Comparison of ENCODE assay signal across 1 cellular context in the genomic region with DNA sequence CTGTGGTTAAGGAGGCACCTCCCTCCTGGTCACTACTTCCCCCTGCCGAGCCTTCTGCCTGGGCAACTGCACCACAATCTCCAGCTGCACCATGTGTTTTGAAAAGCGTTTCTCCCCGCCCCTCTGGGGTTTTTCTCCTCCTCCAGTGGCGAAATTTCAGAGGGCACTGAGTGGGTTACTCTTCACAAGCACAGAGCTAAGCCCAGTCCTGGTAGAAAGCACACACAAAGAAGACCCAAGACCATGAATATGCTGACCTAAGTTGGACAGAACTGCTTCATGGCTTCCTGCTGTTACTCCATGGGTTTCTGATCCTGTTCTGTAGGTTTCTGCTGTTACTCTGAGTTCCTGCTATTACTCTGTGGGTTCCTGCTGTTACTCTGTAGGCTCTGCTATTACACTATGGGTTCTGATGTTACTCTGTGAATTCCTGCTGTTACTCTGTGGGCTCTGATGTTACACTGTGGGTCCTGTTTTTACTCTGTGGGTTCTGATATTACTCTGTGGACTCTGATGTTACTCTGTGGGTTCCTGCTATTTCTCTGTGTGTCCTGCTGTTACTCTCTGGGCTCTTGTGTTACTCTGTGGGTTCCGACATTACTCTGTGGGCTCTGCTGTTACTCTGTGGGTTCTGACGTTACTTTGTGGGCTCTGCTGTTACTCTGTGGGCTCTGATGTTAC.
TF ChIP-seq lines count a peak whose summit lies in the region.

No MANE protein-coding gene starts in this region.

TF ChIP-seq in HepG2, 621 proteins besides CTCF, POLR2A, EP300 and RAD21 (continued from another document and continues in another):
- TF ChIP-seq MAFK (conservative IDR thresholded peaks at IDR 0.05 in 1 of 2, IDR thresholded peaks at IDR 0.05 in 1 of 2; ENCODE audit: low read length in 2 of 2) (peak; percentile 70 to 83), ISX (CRISPR knock-in tag; conservative IDR thresholded peaks at IDR 0.05) (no peak), ZMYM3 (CRISPR knock-in tag; IDR thresholded peaks at IDR 0.05) (0 out of 2 replicates have a peak, but pooled peaks have one; percentile 15), ZNF83 (CRISPR knock-in tag; IDR thresholded peaks at IDR 0.05; ENCODE audit: borderline replicate concordance) (no peak), DR1 (CRISPR knock-in tag; IDR thresholded peaks at IDR 0.05) (no peak), NR2F6 (IDR thresholded peaks at IDR 0.05) (peak; percentile 42), NR2F6 (CRISPR knock-in tag; IDR thresholded peaks at IDR 0.05) (0 out of 2 replicates have a peak, but pooled peaks have one; percentile 6), CEBPB (IDR thresholded peaks at IDR 0.05; ENCODE audit: borderline replicate concordance, low read depth, low read length) (0 out of 2 replicates have a peak, but pooled peaks have one; percentile 15), PRPF4 (IDR thresholded peaks at IDR 0.05; ENCODE audit: low read depth, low read length, poor library complexity, severe bottlenecking) (no peak), TSC22D2 (CRISPR knock-in tag; IDR thresholded peaks at IDR 0.05; ENCODE audit: borderline replicate concordance) (0 out of 2 replicates have a peak, but pooled peaks have one; percentile 66), KDM2A (CRISPR knock-in tag; IDR thresholded peaks at IDR 0.05; ENCODE audit: borderline replicate concordance, low read depth) (peak; percentile 36; the same call in 1 of the 2 replicates), SSRP1 (CRISPR knock-in tag; IDR thresholded peaks at IDR 0.05) (0 out of 2 replicates have a peak, but pooled peaks have one; percentile 49), SP140L (CRISPR knock-in tag; IDR thresholded peaks at IDR 0.05; ENCODE audit: borderline replicate concordance) (0 out of 2 replicates have a peak, but pooled peaks have one; percentile 48), ZNF331 (CRISPR knock-in tag; IDR thresholded peaks at IDR 0.05) (peak; percentile 52; the same call in 1 of the 2 replicates), NFIB (CRISPR knock-in tag; IDR thresholded peaks at IDR 0.05; ENCODE audit: borderline replicate concordance) (no peak), ZNF567 (CRISPR knock-in tag; IDR thresholded peaks at IDR 0.05; ENCODE audit: borderline replicate concordance) (peak; percentile 45; the same call in 1 of the 2 replicates), MYC (CRISPR knock-in tag; IDR thresholded peaks at IDR 0.05; ENCODE audit: borderline replicate concordance) (peak; percentile 65; the same call in 1 of the 2 replicates), NONO (IDR thresholded peaks at IDR 0.05) (no peak), NONO (CRISPR knock-in tag; conservative IDR thresholded peaks at IDR 0.05) (no peak), MED1 (CRISPR knock-in tag; IDR thresholded peaks at IDR 0.05) (no peak), HCFC1 (IDR thresholded peaks at IDR 0.05; ENCODE audit: low read depth, low read length) (no peak), ZNF674 (CRISPR knock-in tag; IDR thresholded peaks at IDR 0.05; ENCODE audit: low read depth) (no peak), FOSL2 (CRISPR knock-in tag; IDR thresholded peaks at IDR 0.05) (0 out of 2 replicates have a peak, but pooled peaks have one; percentile 22), CC2D1A (CRISPR knock-in tag; IDR thresholded peaks at IDR 0.05) (no peak)
- TF ChIP-seq, protein P1, sequence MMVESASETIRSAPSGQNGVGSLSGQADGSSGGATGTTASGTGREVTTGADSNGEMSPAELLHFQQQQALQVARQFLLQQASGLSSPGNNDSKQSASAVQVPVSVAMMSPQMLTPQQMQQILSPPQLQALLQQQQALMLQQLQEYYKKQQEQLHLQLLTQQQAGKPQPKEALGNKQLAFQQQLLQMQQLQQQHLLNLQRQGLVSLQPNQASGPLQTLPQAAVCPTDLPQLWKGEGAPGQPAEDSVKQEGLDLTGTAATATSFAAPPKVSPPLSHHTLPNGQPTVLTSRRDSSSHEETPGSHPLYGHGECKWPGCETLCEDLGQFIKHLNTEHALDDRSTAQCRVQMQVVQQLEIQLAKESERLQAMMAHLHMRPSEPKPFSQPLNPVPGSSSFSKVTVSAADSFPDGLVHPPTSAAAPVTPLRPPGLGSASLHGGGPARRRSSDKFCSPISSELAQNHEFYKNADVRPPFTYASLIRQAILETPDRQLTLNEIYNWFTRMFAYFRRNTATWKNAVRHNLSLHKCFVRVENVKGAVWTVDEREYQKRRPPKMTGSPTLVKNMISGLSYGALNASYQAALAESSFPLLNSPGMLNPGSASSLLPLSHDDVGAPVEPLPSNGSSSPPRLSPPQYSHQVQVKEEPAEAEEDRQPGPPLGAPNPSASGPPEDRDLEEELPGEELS (CRISPR knock-in tag; IDR thresholded peaks at IDR 0.05): peak; percentile 60
- TF ChIP-seq, protein P2, sequence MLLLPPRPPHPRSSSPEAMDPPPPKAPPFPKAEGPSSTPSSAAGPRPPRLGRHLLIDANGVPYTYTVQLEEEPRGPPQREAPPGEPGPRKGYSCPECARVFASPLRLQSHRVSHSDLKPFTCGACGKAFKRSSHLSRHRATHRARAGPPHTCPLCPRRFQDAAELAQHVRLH (CRISPR knock-in tag; IDR thresholded peaks at IDR 0.05; ENCODE audit: borderline replicate concordance, low read depth): peak; percentile 37; the same call in 1 of the 2 replicates
- TF ChIP-seq, protein P3, sequence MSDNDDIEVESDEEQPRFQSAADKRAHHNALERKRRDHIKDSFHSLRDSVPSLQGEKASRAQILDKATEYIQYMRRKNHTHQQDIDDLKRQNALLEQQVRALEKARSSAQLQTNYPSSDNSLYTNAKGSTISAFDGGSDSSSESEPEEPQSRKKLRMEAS (IDR thresholded peaks at IDR 0.05): peak; percentile 66
- TF ChIP-seq, protein P4, sequence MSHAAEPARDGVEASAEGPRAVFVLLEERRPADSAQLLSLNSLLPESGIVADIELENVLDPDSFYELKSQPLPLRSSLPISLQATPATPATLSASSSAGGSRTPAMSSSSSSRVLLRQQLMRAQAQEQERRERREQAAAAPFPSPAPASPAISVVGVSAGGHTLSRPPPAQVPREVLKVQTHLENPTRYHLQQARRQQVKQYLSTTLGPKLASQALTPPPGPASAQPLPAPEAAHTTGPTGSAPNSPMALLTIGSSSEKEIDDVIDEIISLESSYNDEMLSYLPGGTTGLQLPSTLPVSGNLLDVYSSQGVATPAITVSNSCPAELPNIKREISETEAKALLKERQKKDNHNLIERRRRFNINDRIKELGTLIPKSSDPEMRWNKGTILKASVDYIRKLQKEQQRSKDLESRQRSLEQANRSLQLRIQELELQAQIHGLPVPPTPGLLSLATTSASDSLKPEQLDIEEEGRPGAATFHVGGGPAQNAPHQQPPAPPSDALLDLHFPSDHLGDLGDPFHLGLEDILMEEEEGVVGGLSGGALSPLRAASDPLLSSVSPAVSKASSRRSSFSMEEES (CRISPR knock-in tag; IDR thresholded peaks at IDR 0.05): peak; percentile 57; the same call in 1 of the 2 replicates
- TF ChIP-seq, protein P5, sequence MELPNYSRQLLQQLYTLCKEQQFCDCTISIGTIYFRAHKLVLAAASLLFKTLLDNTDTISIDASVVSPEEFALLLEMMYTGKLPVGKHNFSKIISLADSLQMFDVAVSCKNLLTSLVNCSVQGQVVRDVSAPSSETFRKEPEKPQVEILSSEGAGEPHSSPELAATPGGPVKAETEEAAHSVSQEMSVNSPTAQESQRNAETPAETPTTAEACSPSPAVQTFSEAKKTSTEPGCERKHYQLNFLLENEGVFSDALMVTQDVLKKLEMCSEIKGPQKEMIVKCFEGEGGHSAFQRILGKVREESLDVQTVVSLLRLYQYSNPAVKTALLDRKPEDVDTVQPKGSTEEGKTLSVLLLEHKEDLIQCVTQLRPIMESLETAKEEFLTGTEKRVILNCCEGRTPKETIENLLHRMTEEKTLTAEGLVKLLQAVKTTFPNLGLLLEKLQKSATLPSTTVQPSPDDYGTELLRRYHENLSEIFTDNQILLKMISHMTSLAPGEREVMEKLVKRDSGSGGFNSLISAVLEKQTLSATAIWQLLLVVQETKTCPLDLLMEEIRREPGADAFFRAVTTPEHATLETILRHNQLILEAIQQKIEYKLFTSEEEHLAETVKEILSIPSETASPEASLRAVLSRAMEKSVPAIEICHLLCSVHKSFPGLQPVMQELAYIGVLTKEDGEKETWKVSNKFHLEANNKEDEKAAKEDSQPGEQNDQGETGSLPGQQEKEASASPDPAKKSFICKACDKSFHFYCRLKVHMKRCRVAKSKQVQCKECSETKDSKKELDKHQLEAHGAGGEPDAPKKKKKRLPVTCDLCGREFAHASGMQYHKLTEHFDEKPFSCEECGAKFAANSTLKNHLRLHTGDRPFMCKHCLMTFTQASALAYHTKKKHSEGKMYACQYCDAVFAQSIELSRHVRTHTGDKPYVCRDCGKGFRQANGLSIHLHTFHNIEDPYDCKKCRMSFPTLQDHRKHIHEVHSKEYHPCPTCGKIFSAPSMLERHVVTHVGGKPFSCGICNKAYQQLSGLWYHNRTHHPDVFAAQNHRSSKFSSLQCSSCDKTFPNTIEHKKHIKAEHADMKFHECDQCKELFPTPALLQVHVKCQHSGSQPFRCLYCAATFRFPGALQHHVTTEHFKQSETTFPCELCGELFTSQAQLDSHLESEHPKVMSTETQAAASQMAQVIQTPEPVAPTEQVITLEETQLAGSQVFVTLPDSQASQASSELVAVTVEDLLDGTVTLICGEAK (IDR thresholded peaks at IDR 0.05): no peak
- TF ChIP-seq, protein P5 (CRISPR knock-in tag; IDR thresholded peaks at IDR 0.05): no peak
- TF ChIP-seq, protein P6, sequence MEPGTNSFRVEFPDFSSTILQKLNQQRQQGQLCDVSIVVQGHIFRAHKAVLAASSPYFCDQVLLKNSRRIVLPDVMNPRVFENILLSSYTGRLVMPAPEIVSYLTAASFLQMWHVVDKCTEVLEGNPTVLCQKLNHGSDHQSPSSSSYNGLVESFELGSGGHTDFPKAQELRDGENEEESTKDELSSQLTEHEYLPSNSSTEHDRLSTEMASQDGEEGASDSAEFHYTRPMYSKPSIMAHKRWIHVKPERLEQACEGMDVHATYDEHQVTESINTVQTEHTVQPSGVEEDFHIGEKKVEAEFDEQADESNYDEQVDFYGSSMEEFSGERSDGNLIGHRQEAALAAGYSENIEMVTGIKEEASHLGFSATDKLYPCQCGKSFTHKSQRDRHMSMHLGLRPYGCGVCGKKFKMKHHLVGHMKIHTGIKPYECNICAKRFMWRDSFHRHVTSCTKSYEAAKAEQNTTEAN (CRISPR knock-in tag; conservative IDR thresholded peaks at IDR 0.05): 0 out of 2 replicates have a peak, but pooled peaks have one; percentile 9
- TF ChIP-seq, protein P7, sequence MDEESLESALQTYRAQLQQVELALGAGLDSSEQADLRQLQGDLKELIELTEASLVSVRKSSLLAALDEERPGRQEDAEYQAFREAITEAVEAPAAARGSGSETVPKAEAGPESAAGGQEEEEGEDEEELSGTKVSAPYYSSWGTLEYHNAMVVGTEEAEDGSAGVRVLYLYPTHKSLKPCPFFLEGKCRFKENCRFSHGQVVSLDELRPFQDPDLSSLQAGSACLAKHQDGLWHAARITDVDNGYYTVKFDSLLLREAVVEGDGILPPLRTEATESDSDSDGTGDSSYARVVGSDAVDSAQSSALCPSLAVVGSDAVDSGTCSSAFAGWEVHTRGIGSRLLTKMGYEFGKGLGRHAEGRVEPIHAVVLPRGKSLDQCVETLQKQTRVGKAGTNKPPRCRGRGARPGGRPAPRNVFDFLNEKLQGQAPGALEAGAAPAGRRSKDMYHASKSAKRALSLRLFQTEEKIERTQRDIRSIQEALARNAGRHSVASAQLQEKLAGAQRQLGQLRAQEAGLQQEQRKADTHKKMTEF (CRISPR knock-in tag; IDR thresholded peaks at IDR 0.05): peak; percentile 48
- TF ChIP-seq, protein P8, sequence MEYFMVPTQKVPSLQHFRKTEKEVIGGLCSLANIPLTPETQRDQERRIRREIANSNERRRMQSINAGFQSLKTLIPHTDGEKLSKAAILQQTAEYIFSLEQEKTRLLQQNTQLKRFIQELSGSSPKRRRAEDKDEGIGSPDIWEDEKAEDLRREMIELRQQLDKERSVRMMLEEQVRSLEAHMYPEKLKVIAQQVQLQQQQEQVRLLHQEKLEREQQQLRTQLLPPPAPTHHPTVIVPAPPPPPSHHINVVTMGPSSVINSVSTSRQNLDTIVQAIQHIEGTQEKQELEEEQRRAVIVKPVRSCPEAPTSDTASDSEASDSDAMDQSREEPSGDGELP (IDR thresholded peaks at IDR 0.05; ENCODE audit: borderline replicate concordance, low read depth): peak; percentile 53; the same call in 1 of the 2 replicates
- TF ChIP-seq, protein P9, sequence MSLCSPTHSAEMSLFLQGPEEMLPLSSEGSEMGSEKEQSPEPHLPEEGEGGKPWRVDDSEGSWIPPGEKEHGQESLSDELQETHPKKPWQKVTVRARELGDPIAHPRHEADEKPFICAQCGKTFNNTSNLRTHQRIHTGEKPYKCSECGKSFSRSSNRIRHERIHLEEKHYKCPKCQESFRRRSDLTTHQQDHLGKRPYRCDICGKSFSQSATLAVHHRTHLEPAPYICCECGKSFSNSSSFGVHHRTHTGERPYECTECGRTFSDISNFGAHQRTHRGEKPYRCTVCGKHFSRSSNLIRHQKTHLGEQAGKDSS (CRISPR knock-in tag; IDR thresholded peaks at IDR 0.05; ENCODE audit: borderline replicate concordance, low read depth): no peak
